ENCODE assay signal across 33 cellular contexts in the genomic region with DNA sequence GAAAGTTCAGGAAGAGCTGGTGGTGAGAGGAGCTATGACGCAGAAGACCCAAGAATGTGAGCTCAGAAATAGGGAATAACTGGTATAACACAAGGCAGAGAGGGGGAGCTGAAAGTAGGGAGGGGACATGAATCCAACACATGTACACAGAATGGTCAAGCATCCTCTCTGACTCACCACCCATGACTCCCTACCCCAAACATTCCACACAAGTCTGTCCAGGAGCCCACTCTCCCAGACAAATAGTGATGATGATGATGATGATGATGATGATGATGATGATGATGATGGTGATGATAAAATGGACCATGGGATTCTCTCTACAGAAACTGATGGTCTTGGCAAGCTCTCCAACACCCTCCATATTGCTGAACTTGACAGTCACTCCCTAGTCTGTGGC. TPM values are rescaled to one million over a fixed set of nuclear protein-coding genes. Genes with fewer than 3 reads are reported as not detected.
DNase-seq lines count a peak whose midpoint lies in the region; ATAC-seq and TF ChIP-seq lines count a peak whose summit lies in the region.
"Had no signal": no experiment of that assay in that cellular context is flagged by ENCODE, and none has a peak within 500 bp of the region (broad histone marks: within the 10 kb centered on the region; RNA-seq: fewer than 3 reads in every experiment).

No MANE protein-coding gene starts in this region.

- no peak overlapping the region for H4K8ac ChIP-seq in mesendoderm (ENCODE audit: low read depth, low read length)

- no peak for TF ChIP-seq CTCF in HFF-Myc (IDR thresholded peaks at IDR 0.05; ENCODE audit: low read depth, low read length, missing control alignments)
- TF ChIP-seq CTCF in foreskin fibroblast (IDR thresholded peaks at IDR 0.05; ENCODE audit: low read depth, low read length), result no peak
- TF ChIP-seq CTCF in progenitor cell of endocrine pancreas (IDR thresholded peaks at IDR 0.05; ENCODE audit: unreplicated experiment), result no peak

- no peak overlapping the region for H3K56ac ChIP-seq in mesendoderm (ENCODE audit: low read length)

- ATAC-seq in HG03457 (IDR thresholded peaks at IDR 0.05; ENCODE audit: unreplicated experiment), result no peak
- ATAC-seq: activated T-helper 17 cell treated with anti-CD3 and anti-CD28 coated beads, Interleukin-2, amount 50 U/mL, for 72 hours; naive thymus-derived CD8-positive, alpha-beta T cell; Panc1; stimulated activated naive CD8-positive, alpha-beta T cell treated with anti-CD3 and anti-CD28 coated beads, Interleukin-15, Interleukin-2, amounts not matched to agents 100 U/mL and 50 U/mL, for 24 hours had no signal

- no peaks in the 10 kb centered on the region for H3K79me1 ChIP-seq in mesendoderm (ENCODE audit: low read length)

- H3K27ac Mint-ChIP-seq in progenitor cell of endocrine pancreas, result no peak overlapping the region
- H3K27ac Mint-ChIP-seq: activated B cell treated with CpG ODN at 0.5 μM for 24 hours; activated naive CD4-positive, alpha-beta T cell treated with anti-CD3 and anti-CD28 coated beads, Interleukin-2, amount 50 U/mL, for 24 hours; activated T-helper 17 cell treated with anti-CD3 and anti-CD28 coated beads, Interleukin-2, amount 50 U/mL, for 72 hours; dendritic cell treated with granulocyte-macrophage colony-stimulating factor and Interleukin-4, amounts not matched to agents 40 ng/mL and 50 ng/mL, for 4 days; IgD-negative memory B cell; naive thymus-derived CD8-positive, alpha-beta T cell had no signal

- no peak overlapping the region for H3K9ac ChIP-seq in mesendoderm (ENCODE audit: low read length)

- peaks cover 2% of the 10 kb centered on the region for H3K36me3 Mint-ChIP-seq in progenitor cell of endocrine pancreas (ENCODE audit: insufficient read depth)
- H3K36me3 Mint-ChIP-seq: activated naive CD4-positive, alpha-beta T cell treated with anti-CD3 and anti-CD28 coated beads, Interleukin-2, amount 50 U/mL, for 24 hours had no signal

- H3K4me1 Mint-ChIP-seq in progenitor cell of endocrine pancreas (ENCODE audit: low read depth), result no peaks in the 10 kb centered on the region
- H3K4me1 Mint-ChIP-seq: activated naive CD4-positive, alpha-beta T cell treated with anti-CD3 and anti-CD28 coated beads, Interleukin-2, amount 50 U/mL, for 24 hours; activated T-helper 17 cell treated with anti-CD3 and anti-CD28 coated beads, Interleukin-2, amount 50 U/mL, for 72 hours had no signal

- H3K4me3 Mint-ChIP-seq in progenitor cell of endocrine pancreas (ENCODE audit: low read depth), result no peak overlapping the region
- H3K4me3 Mint-ChIP-seq: activated B cell treated with CpG ODN at 0.5 μM for 24 hours; activated naive CD4-positive, alpha-beta T cell treated with anti-CD3 and anti-CD28 coated beads, Interleukin-2, amount 50 U/mL, for 24 hours; activated T-helper 17 cell treated with anti-CD3 and anti-CD28 coated beads, Interleukin-2, amount 50 U/mL, for 72 hours; dendritic cell treated with granulocyte-macrophage colony-stimulating factor and Interleukin-4, amounts not matched to agents 40 ng/mL and 50 ng/mL, for 4 days; IgD-negative memory B cell; naive thymus-derived CD8-positive, alpha-beta T cell had no signal

- H3K4ac ChIP-seq in mesendoderm (ENCODE audit: low read depth, low read length), result no peak overlapping the region

- no peaks in the 10 kb centered on the region for H3K79me2 ChIP-seq in mesendoderm (ENCODE audit: control insufficient read depth, insufficient read depth, low read length)

- no peak overlapping the region for H3K18ac ChIP-seq in mesendoderm (ENCODE audit: low read length)

- no peak overlapping the region for H2BK15ac ChIP-seq in mesendoderm (replicated peaks; ENCODE audit: low read depth)

- no peaks in the 10 kb centered on the region for H3K36me3 ChIP-seq in mesendoderm (ENCODE audit: control insufficient read depth, insufficient read depth, low read length)
- H3K36me3 ChIP-seq: esophagus muscularis mucosa, uterus had no signal

- H2BK5ac ChIP-seq in mesendoderm (ENCODE audit: low read length), result no peak overlapping the region

- WGBS in mesendoderm (ENCODE audit: extremely low coverage, insufficient coverage, low lambda C conversion rate), result no CpG with 5 or more reads among the region's 1 CpG

- no peak overlapping the region for H2AK5ac ChIP-seq in mesendoderm (ENCODE audit: low read length)

- DNase-seq in AG08396 (ENCODE audit: low spot score), result peak; percentile 51
- peak; percentile 14 for DNase-seq in HFF-Myc (ENCODE audit: extremely low read depth, low read depth)
- peak; percentile 37 for DNase-seq in T1000 (lab: John Stamatoyannopoulos, UW)
- DNase-seq in foreskin fibroblast, result peak; percentile 32 to 57
- no peak for DNase-seq in progenitor cell of endocrine pancreas (ENCODE audit: low spot score, unreplicated experiment)
- no peak for DNase-seq in mesendoderm
- DNase-seq in activated CD4-positive, CD25-positive, alpha-beta regulatory T cell treated with anti-CD3 and anti-CD28 coated beads, Interleukin-2, amount 50 U/mL, for 72 hours, result no peak
- DNase-seq: activated B cell treated with CpG ODN at 0.5 μM for 24 hours; activated CD4-positive, alpha-beta T cell treated with anti-CD3 and anti-CD28 coated beads, Interleukin-2, amount 50 U/mL, for 48 hours; activated CD8-positive, alpha-beta memory T cell treated with anti-CD3 and anti-CD28 coated beads, Interleukin-2, amount 50 U/mL, for 4 hours; C1 segment of cervical spinal cord; Caco-2; caudate nucleus; DMS79; midbrain; naive thymus-derived CD8-positive, alpha-beta T cell; NCI-H1092; NCI-H1694 treated with DMSO at 0.1 percent for 48 hours; NCI-H2171; NCI-H524 treated with DMSO at 0.1 percent for 48 hours; NK-92 treated with Interleukin-12 subunit alpha and Interleukin-12 subunit beta, amount 100 ng/mL, for 24 hours; occipital lobe; stimulated activated naive CD8-positive, alpha-beta T cell treated with anti-CD3 and anti-CD28 coated beads, Interleukin-15, Interleukin-2, amounts not matched to agents 100 U/mL and 50 U/mL, for 24 hours; testis; uterus had no signal

- H3K27ac ChIP-seq in mesendoderm (ENCODE audit: low read depth, low read length), result no peak overlapping the region
- H3K27ac ChIP-seq: esophagus muscularis mucosa, HL-60, testis, uterus had no signal

- H3K27me3 Mint-ChIP-seq in progenitor cell of endocrine pancreas, result no peaks in the 10 kb centered on the region

- H3K9me3 Mint-ChIP-seq in progenitor cell of endocrine pancreas (ENCODE audit: low read depth), result peaks cover 16% of the 10 kb centered on the region

- H3K23ac ChIP-seq in mesendoderm (ENCODE audit: low read length), result no peak overlapping the region

- H4K5ac ChIP-seq in mesendoderm (ENCODE audit: low read length), result no peak overlapping the region

- H3K4me3 ChIP-seq in HFF-Myc (replicated peaks; ENCODE audit: low read depth, low read length) (no peak overlapping the region), foreskin fibroblast (ENCODE audit: low read depth in 1 of 2, low read length in 2 of 2) (no peak overlapping the region), mesendoderm (ENCODE audit: low read length) (no peak overlapping the region)
- H3K4me3 ChIP-seq: esophagus muscularis mucosa, testis, uterus had no signal

- H3K27me3 ChIP-seq in mesendoderm (ENCODE audit: insufficient read depth, low read length, poor library complexity), result no peaks in the 10 kb centered on the region
- H3K27me3 ChIP-seq: esophagus muscularis mucosa, testis, uterus had no signal

- H3K4me2 ChIP-seq in mesendoderm (ENCODE audit: low read length), result no peak overlapping the region

- no peak overlapping the region for H2BK120ac ChIP-seq in mesendoderm (ENCODE audit: low read depth, low read length)

- no peaks in the 10 kb centered on the region for H3K4me1 ChIP-seq in mesendoderm (ENCODE audit: control insufficient read depth, low read depth, low read length)
- H3K4me1 ChIP-seq: Caco-2, esophagus muscularis mucosa, testis, uterus had no signal

RNA-seq across cellular contexts. Expression of a gene that starts 46.4 kb away (rescaled TPM):
- total RNA-seq in progenitor cell of endocrine pancreas, result 20.7 and 21.8 TPM in 2 replicates
- polyA plus RNA-seq in mesendoderm (2013, experiment 1 of 2), result 1.2 TPM
- 1.2 TPM for polyA plus RNA-seq in mesendoderm (2013, experiment 2 of 2)
- polyA plus RNA-seq: IgD-negative memory B cell; naive thymus-derived CD8-positive, alpha-beta T cell had no signal

Comparison
In these comparisons a context has a peak if more than half of its experiments do, and no peak if none do; other contexts are left out.
1. DNase-seq: peak in AG08396 (single experiment), HFF-Myc (single experiment), T1000 (single experiment) and foreskin fibroblast (2 of 2); none in progenitor cell of endocrine pancreas (single experiment), mesendoderm (single experiment) and activated CD4-positive, CD25-positive, alpha-beta regulatory T cell treated with anti-CD3 and anti-CD28 coated beads, Interleukin-2, amount 50 U/mL, for 72 hours (single experiment).